10 cellular contexts compared by ENCODE assay signal in genomic region chr12:93403988-93404803, GRCh38. TPM values are rescaled to one million over a fixed set of nuclear protein-coding genes. Genes with fewer than 3 reads are reported as not detected.
DNase-seq lines count a peak whose midpoint lies in the region; ATAC-seq and TF ChIP-seq lines count a peak whose summit lies in the region.
"Had no signal": no experiment of that assay in that cellular context is flagged by ENCODE, and none has a peak within 500 bp of the region (broad histone marks: within the 10 kb centered on the region; RNA-seq: fewer than 3 reads in every experiment).

No MANE protein-coding gene starts in this region.

- peak overlapping the region; percentile 36 for H3K27ac Mint-ChIP-seq in activated CD4-positive, alpha-beta memory T cell treated with anti-CD3 and anti-CD28 coated beads for 36 hours
- no peak overlapping the region for H3K27ac Mint-ChIP-seq in activated CD4-positive, alpha-beta memory T cell treated with anti-CD3 and anti-CD28 coated beads, Interleukin-2, amount 10 ng/mL, durations not matched to agents 7 days and 5 days
- H3K27ac Mint-ChIP-seq in stimulated activated naive B cell treated with anti-CD40 and anti-IgM and Interleukin-4, amounts not matched to agents 10 μg/mL and 1 μg/mL and 100 μg/mL, for 72 hours, result peak overlapping the region; percentile 20

- H3K36me3 ChIP-seq in left ventricle myocardium inferior, result peaks cover 13% of the 10 kb centered on the region

- H3K4me1 ChIP-seq in left ventricle myocardium inferior, result peaks cover 26% of the 10 kb centered on the region

- ATAC-seq in SK-N-SH treated with all-trans-retinoic acid at 6 μM for 48 hours (no peak), GM21528 (IDR thresholded peaks at IDR 0.05; ENCODE audit: low FRiP score, unreplicated experiment) (no peak)
- ATAC-seq in stimulated activated naive B cell treated with anti-CD40 and anti-IgM and Interleukin-4, amounts not matched to agents 10 μg/mL and 1 μg/mL and 100 μg/mL, for 72 hours (replicated peaks), result peak in 1 of 2 donors; percentile 22

- peaks cover 38% of the 10 kb centered on the region for H3K36me3 Mint-ChIP-seq in activated CD4-positive, alpha-beta memory T cell treated with anti-CD3 and anti-CD28 coated beads for 36 hours
- peaks cover 53% of the 10 kb centered on the region for H3K36me3 Mint-ChIP-seq in activated CD4-positive, alpha-beta memory T cell treated with anti-CD3 and anti-CD28 coated beads, Interleukin-2, amount 10 ng/mL, durations not matched to agents 7 days and 5 days (ENCODE audit: low read depth)
- peaks cover 23 to 48% of the 10 kb centered on the region in 2 donors for H3K36me3 Mint-ChIP-seq in stimulated activated naive B cell treated with anti-CD40 and anti-IgM and Interleukin-4, amounts not matched to agents 10 μg/mL and 1 μg/mL and 100 μg/mL, for 72 hours

- H3K27me3 ChIP-seq in left ventricle myocardium inferior (ENCODE audit: low read depth), result no peaks in the 10 kb centered on the region

- POLR2A ChIA-PET in activated CD4-positive, alpha-beta memory T cell treated with anti-CD3 and anti-CD28 coated beads for 36 hours (lab: Charles Lee), result no interaction called here
- POLR2A ChIA-PET in activated CD4-positive, alpha-beta memory T cell treated with anti-CD3 and anti-CD28 coated beads, Interleukin-2, amount 10 ng/mL, durations not matched to agents 7 days and 5 days (lab: Charles Lee), result interaction anchor here (1.3 to 3.7 kb wide), 3 partner anchors 11 to 25 kb away, joined by 3 to 11 read pairs (median 7); no protein-coding TSS in a partner anchor
- POLR2A ChIA-PET in HEK293T (lab: Yijun Ruan, JAX), result interaction anchor here (0.7 kb wide), 1 partner anchor 38 kb away, joined by 3 read pairs; no protein-coding TSS in a partner anchor

- H3K9me3 ChIP-seq in left ventricle myocardium inferior (replicated peaks), result no peaks in the 10 kb centered on the region

- no peak overlapping the region for H3K4me3 Mint-ChIP-seq in activated CD4-positive, alpha-beta memory T cell treated with anti-CD3 and anti-CD28 coated beads for 36 hours
- H3K4me3 Mint-ChIP-seq in activated CD4-positive, alpha-beta memory T cell treated with anti-CD3 and anti-CD28 coated beads, Interleukin-2, amount 10 ng/mL, durations not matched to agents 7 days and 5 days, result no peak overlapping the region
- H3K4me3 Mint-ChIP-seq in stimulated activated naive B cell treated with anti-CD40 and anti-IgM and Interleukin-4, amounts not matched to agents 10 μg/mL and 1 μg/mL and 100 μg/mL, for 72 hours, result no peak overlapping the region

- intact Hi-C loops in activated CD4-positive, alpha-beta memory T cell treated with anti-CD3 and anti-CD28 coated beads for 36 hours (cut with micrococcal nuclease), result loop anchor here (2.0 to 10.0 kb wide), 3 partner anchors 15 to 381 kb away; no protein-coding TSS in a partner anchor
- intact Hi-C loops in left ventricle myocardium inferior (cut with micrococcal nuclease), result no loop called here

- peaks cover 44% of the 10 kb centered on the region for H3K4me1 Mint-ChIP-seq in activated CD4-positive, alpha-beta memory T cell treated with anti-CD3 and anti-CD28 coated beads for 36 hours (ENCODE audit: low read depth)
- H3K4me1 Mint-ChIP-seq in activated CD4-positive, alpha-beta memory T cell treated with anti-CD3 and anti-CD28 coated beads, Interleukin-2, amount 10 ng/mL, durations not matched to agents 7 days and 5 days, result peaks cover 15% of the 10 kb centered on the region
- peaks cover 4 to 10% of the 10 kb centered on the region in 2 donors for H3K4me1 Mint-ChIP-seq in stimulated activated naive B cell treated with anti-CD40 and anti-IgM and Interleukin-4, amounts not matched to agents 10 μg/mL and 1 μg/mL and 100 μg/mL, for 72 hours

- H3K27ac ChIP-seq in left ventricle myocardium inferior (replicated peaks), result peak overlapping the region; percentile 32

- DNase-seq in activated CD4-positive, alpha-beta memory T cell treated with anti-CD3 and anti-CD28 coated beads for 36 hours, result no peak
- no peak for DNase-seq in activated CD4-positive, alpha-beta memory T cell treated with anti-CD3 and anti-CD28 coated beads, Interleukin-2, amount 10 ng/mL, durations not matched to agents 7 days and 5 days
- no peak for DNase-seq in left ventricle myocardium inferior
- DNase-seq in stimulated activated naive B cell treated with anti-CD40 and anti-IgM and Interleukin-4, amounts not matched to agents 10 μg/mL and 1 μg/mL and 100 μg/mL, for 72 hours, result no peak
- no peak for DNase-seq in HEK293T (ENCODE audit: extremely low spot score)
- DNase-seq in RKO (ENCODE audit: low spot score), result no peak
- DNase-seq: EL, NCI-H1694 had no signal

- no peaks in the 10 kb centered on the region for H3K9me3 Mint-ChIP-seq in activated CD4-positive, alpha-beta memory T cell treated with anti-CD3 and anti-CD28 coated beads for 36 hours
- no peaks in the 10 kb centered on the region for H3K9me3 Mint-ChIP-seq in activated CD4-positive, alpha-beta memory T cell treated with anti-CD3 and anti-CD28 coated beads, Interleukin-2, amount 10 ng/mL, durations not matched to agents 7 days and 5 days
- H3K9me3 Mint-ChIP-seq in stimulated activated naive B cell treated with anti-CD40 and anti-IgM and Interleukin-4, amounts not matched to agents 10 μg/mL and 1 μg/mL and 100 μg/mL, for 72 hours, result no peaks in the 10 kb centered on the region

- CTCF ChIA-PET in activated CD4-positive, alpha-beta memory T cell treated with anti-CD3 and anti-CD28 coated beads for 36 hours (lab: Charles Lee), result interaction anchor here (0.6 to 4.0 kb wide), 4 partner anchors 7 to 416 kb away, joined by 3 to 26 read pairs (median 8); no protein-coding TSS in a partner anchor
- CTCF ChIA-PET in activated CD4-positive, alpha-beta memory T cell treated with anti-CD3 and anti-CD28 coated beads, Interleukin-2, amount 10 ng/mL, durations not matched to agents 7 days and 5 days (lab: Charles Lee), result interaction anchor here (0.6 to 2.5 kb wide), 5 partner anchors 7 to 699 kb away, joined by 3 to 14 read pairs (median 5); no protein-coding TSS in a partner anchor
- CTCF ChIA-PET in HEK293T (lab: Yijun Ruan, JAX), result interaction anchor here (0.6 to 2.3 kb wide), 4 partner anchors 16 to 477 kb away, joined by 3 to 7 read pairs (median 3); no protein-coding TSS in a partner anchor

- H3K27me3 Mint-ChIP-seq in activated CD4-positive, alpha-beta memory T cell treated with anti-CD3 and anti-CD28 coated beads for 36 hours, result no peaks in the 10 kb centered on the region
- no peaks in the 10 kb centered on the region for H3K27me3 Mint-ChIP-seq in activated CD4-positive, alpha-beta memory T cell treated with anti-CD3 and anti-CD28 coated beads, Interleukin-2, amount 10 ng/mL, durations not matched to agents 7 days and 5 days
- no peaks in the 10 kb centered on the region for H3K27me3 Mint-ChIP-seq in stimulated activated naive B cell treated with anti-CD40 and anti-IgM and Interleukin-4, amounts not matched to agents 10 μg/mL and 1 μg/mL and 100 μg/mL, for 72 hours

- TF ChIP-seq CTCF in left ventricle myocardium inferior (IDR thresholded peaks at IDR 0.05; ENCODE audit: borderline replicate concordance), result no peak

- H3K4me3 ChIP-seq in left ventricle myocardium inferior, result no peak overlapping the region

TF ChIP-seq in SK-N-SH treated with all-trans-retinoic acid at 6 μM for 48 hours, 23 proteins besides CTCF, POLR2A, EP300 and RAD21 (continues in another document):
- TF ChIP-seq CSDC2 (CRISPR knock-in tag; IDR thresholded peaks at IDR 0.05) (no peak), POU6F1 (CRISPR knock-in tag; IDR thresholded peaks at IDR 0.05; ENCODE audit: borderline replicate concordance, low read depth) (no peak), RARB (CRISPR knock-in tag; IDR thresholded peaks at IDR 0.05) (0 out of 2 replicates have a peak, but pooled peaks have one; percentile 9), ESRRG (CRISPR knock-in tag; IDR thresholded peaks at IDR 0.05) (no peak)

TF ChIP-seq in HEK293T, 16 proteins besides CTCF, POLR2A, EP300 and RAD21:
- no peak for TF ChIP-seq SUZ12 (IDR thresholded peaks at IDR 0.05)
- TF ChIP-seq SP1 (IDR thresholded peaks at IDR 0.05), result no peak
- no peak for TF ChIP-seq LEF1 (IDR thresholded peaks at IDR 0.05; ENCODE audit: borderline replicate concordance)
- TF ChIP-seq CTBP1 (IDR thresholded peaks at IDR 0.05; ENCODE audit: borderline replicate concordance), result no peak
- TF ChIP-seq ELF4 (IDR thresholded peaks at IDR 0.05), result no peak
- TF ChIP-seq BHLHE40 (IDR thresholded peaks at IDR 0.05; ENCODE audit: borderline replicate concordance), result no peak
- TF ChIP-seq FOXK2 (IDR thresholded peaks at IDR 0.05), result no peak
- TF ChIP-seq ARNT (IDR thresholded peaks at IDR 0.05), result no peak
- no peak for TF ChIP-seq FOXA1 (IDR thresholded peaks at IDR 0.05)
- no peak for TF ChIP-seq PKNOX1 (IDR thresholded peaks at IDR 0.05)
- no peak for TF ChIP-seq ZNF384 (IDR thresholded peaks at IDR 0.05)
- no peak for TF ChIP-seq TARDBP (IDR thresholded peaks at IDR 0.05)
- TF ChIP-seq L3MBTL2 (conservative IDR thresholded peaks at IDR 0.05), result no peak

RNA-seq across cellular contexts. Expression of gene NUDT4, which starts 26.5 kb away (rescaled TPM):
- 10 to 100 TPM; 58.2 TPM for total RNA-seq in activated CD4-positive, alpha-beta memory T cell treated with anti-CD3 and anti-CD28 coated beads for 36 hours
- total RNA-seq in activated CD4-positive, alpha-beta memory T cell treated with anti-CD3 and anti-CD28 coated beads, Interleukin-2, amount 10 ng/mL, durations not matched to agents 7 days and 5 days, result 10 to 100 TPM; 44.2 to 47.3 TPM
- 283 TPM for total RNA-seq in left ventricle myocardium inferior

RNA-seq across cellular contexts. Expression of gene UBE2N, which starts 37.6 kb away (rescaled TPM):
- total RNA-seq in activated CD4-positive, alpha-beta memory T cell treated with anti-CD3 and anti-CD28 coated beads for 36 hours, result 100 to 1,000 TPM; 177 TPM
- total RNA-seq in activated CD4-positive, alpha-beta memory T cell treated with anti-CD3 and anti-CD28 coated beads, Interleukin-2, amount 10 ng/mL, durations not matched to agents 7 days and 5 days, result 100 to 1,000 TPM; 159 to 170 TPM
- 86.3 TPM for total RNA-seq in left ventricle myocardium inferior
